In the genomic region with DNA sequence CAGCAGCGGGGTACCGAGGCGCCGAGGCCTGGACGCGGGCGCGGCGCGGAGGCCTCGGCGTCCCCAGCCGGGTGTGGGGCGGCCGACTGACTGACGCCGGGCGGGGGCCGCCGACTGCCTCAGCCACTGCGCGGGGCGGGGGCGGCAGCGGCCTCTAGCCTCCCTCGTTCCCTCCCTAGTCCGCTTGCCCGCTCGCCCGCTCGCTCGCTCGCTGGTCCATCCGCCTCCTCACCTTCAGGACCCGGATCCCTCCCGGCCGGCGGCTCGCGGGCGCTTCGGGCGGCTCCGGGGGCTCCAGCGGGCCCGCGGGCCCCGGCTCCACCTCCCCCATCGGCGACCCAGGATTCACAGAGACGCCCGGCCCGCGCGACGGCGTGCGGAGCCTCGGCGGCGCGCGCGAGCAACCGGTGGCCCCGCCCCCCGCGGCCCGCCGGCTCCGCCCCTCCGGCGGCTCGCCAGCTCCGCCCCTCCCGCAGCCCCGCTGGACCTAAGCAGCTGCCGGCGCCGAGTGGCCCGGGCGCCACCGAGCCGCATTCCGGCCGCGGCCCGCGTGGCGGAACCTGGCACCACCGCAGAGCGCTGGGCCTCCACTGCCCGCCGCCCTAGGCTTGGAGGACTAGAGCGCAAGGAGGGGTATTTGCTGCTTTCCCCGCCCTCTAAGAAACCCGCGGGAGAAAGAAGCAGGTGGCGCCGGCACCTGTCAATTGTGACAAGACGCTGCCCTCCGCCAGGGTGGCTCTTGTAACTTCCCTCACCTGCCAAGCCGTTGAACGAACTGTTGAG, we compare ENCODE assay signal across 1 cellular context.
TF ChIP-seq lines count a peak whose summit lies in the region.

No MANE protein-coding gene starts in this region.

TF ChIP-seq in HepG2, 621 proteins besides CTCF, POLR2A, EP300 and RAD21 (continued from another document):
- peak; percentile 68; the same call in 1 of the 2 replicates for TF ChIP-seq ZNF619 (CRISPR knock-in tag; IDR thresholded peaks at IDR 0.05)
- TF ChIP-seq TEAD2 (CRISPR knock-in tag; IDR thresholded peaks at IDR 0.05), result 0 out of 2 replicates have a peak, but pooled peaks have one; percentile 32
- TF ChIP-seq PHB2 (IDR thresholded peaks at IDR 0.05; ENCODE audit: partially characterized antibody), result no peak
- TF ChIP-seq ZNF350 (CRISPR knock-in tag; IDR thresholded peaks at IDR 0.05; ENCODE audit: borderline replicate concordance, low read depth), result 0 out of 2 replicates have a peak, but pooled peaks have one; percentile 29
- TF ChIP-seq, protein P1, sequence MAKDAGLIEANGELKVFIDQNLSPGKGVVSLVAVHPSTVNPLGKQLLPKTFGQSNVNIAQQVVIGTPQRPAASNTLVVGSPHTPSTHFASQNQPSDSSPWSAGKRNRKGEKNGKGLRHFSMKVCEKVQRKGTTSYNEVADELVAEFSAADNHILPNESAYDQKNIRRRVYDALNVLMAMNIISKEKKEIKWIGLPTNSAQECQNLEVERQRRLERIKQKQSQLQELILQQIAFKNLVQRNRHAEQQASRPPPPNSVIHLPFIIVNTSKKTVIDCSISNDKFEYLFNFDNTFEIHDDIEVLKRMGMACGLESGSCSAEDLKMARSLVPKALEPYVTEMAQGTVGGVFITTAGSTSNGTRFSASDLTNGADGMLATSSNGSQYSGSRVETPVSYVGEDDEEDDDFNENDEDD (CRISPR knock-in tag; IDR thresholded peaks at IDR 0.05; ENCODE audit: borderline replicate concordance), result peak; percentile 27; the same call in 1 of the 2 replicates
- TF ChIP-seq, protein P2, sequence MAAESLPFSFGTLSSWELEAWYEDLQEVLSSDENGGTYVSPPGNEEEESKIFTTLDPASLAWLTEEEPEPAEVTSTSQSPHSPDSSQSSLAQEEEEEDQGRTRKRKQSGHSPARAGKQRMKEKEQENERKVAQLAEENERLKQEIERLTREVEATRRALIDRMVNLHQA (CRISPR knock-in tag; IDR thresholded peaks at IDR 0.05), result no peak
- TF ChIP-seq NFYC (CRISPR knock-in tag; IDR thresholded peaks at IDR 0.05), result no peak
- TF ChIP-seq, protein P3, sequence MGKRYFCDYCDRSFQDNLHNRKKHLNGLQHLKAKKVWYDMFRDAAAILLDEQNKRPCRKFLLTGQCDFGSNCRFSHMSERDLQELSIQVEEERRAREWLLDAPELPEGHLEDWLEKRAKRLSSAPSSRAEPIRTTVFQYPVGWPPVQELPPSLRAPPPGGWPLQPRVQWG (CRISPR knock-in tag; IDR thresholded peaks at IDR 0.05; ENCODE audit: borderline replicate concordance, low read depth), result no peak
- TF ChIP-seq ARNT2 (CRISPR knock-in tag; IDR thresholded peaks at IDR 0.05; ENCODE audit: low read depth), result peak; percentile 81; the same call in 1 of the 2 replicates
- TF ChIP-seq, protein P4, sequence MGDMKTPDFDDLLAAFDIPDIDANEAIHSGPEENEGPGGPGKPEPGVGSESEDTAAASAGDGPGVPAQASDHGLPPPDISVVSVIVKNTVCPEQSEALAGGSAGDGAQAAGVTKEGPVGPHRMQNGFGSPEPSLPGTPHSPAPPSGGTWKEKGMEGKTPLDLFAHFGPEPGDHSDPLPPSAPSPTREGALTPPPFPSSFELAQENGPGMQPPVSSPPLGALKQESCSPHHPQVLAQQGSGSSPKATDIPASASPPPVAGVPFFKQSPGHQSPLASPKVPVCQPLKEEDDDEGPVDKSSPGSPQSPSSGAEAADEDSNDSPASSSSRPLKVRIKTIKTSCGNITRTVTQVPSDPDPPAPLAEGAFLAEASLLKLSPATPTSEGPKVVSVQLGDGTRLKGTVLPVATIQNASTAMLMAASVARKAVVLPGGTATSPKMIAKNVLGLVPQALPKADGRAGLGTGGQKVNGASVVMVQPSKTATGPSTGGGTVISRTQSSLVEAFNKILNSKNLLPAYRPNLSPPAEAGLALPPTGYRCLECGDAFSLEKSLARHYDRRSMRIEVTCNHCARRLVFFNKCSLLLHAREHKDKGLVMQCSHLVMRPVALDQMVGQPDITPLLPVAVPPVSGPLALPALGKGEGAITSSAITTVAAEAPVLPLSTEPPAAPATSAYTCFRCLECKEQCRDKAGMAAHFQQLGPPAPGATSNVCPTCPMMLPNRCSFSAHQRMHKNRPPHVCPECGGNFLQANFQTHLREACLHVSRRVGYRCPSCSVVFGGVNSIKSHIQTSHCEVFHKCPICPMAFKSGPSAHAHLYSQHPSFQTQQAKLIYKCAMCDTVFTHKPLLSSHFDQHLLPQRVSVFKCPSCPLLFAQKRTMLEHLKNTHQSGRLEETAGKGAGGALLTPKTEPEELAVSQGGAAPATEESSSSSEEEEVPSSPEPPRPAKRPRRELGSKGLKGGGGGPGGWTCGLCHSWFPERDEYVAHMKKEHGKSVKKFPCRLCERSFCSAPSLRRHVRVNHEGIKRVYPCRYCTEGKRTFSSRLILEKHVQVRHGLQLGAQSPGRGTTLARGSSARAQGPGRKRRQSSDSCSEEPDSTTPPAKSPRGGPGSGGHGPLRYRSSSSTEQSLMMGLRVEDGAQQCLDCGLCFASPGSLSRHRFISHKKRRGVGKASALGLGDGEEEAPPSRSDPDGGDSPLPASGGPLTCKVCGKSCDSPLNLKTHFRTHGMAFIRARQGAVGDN (CRISPR knock-in tag; IDR thresholded peaks at IDR 0.05), result peak; percentile 90
- no peak for TF ChIP-seq ZNF329 (CRISPR knock-in tag; IDR thresholded peaks at IDR 0.05; ENCODE audit: low read depth)
- peak; percentile 58 for TF ChIP-seq ZMAT3 (CRISPR knock-in tag; conservative IDR thresholded peaks at IDR 0.05)
- peak; percentile 69 for TF ChIP-seq KDM5B (CRISPR knock-in tag; IDR thresholded peaks at IDR 0.05; ENCODE audit: borderline replicate concordance)
- TF ChIP-seq, protein P5, sequence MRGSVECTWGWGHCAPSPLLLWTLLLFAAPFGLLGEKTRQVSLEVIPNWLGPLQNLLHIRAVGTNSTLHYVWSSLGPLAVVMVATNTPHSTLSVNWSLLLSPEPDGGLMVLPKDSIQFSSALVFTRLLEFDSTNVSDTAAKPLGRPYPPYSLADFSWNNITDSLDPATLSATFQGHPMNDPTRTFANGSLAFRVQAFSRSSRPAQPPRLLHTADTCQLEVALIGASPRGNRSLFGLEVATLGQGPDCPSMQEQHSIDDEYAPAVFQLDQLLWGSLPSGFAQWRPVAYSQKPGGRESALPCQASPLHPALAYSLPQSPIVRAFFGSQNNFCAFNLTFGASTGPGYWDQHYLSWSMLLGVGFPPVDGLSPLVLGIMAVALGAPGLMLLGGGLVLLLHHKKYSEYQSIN (CRISPR knock-in tag; IDR thresholded peaks at IDR 0.05; ENCODE audit: borderline replicate concordance), result no peak
